In the genomic region with DNA sequence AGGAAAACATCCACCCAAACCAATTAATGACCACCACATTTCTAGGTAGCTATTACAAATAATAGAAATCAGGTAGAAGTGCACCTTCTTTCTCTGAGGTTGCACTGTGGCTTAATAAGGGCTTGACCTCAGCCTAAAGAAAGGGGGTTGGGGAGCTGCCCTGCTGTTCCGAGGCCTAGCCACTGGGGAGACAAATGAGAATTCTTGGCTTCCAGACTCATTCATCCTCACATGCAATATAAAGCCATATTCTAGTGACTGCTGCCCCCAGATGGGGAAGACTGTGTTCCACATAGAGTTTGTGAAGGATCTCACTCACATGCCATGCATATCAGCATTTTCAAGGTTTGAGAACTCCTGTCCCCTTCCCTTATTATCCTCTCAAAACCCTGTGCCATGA, we compare ENCODE assay signal across 12 cellular contexts. TPM values are rescaled to one million over a fixed set of nuclear protein-coding genes. Genes with fewer than 3 reads are reported as not detected.
DNase-seq lines count a peak whose midpoint lies in the region; ATAC-seq, FAIRE-seq and TF ChIP-seq lines count a peak whose summit lies in the region.
"Had no signal": no experiment of that assay in that cellular context is flagged by ENCODE, and none has a peak within 500 bp of the region (broad histone marks: within the 10 kb centered on the region; RNA-seq: fewer than 3 reads in every experiment).

No MANE protein-coding gene starts in this region.

- no peaks in the 10 kb centered on the region for H3K79me2 ChIP-seq in K562 (ENCODE audit: control insufficient read depth, insufficient read depth, low read length)

- H3K36me3 ChIP-seq in K562 (ENCODE audit: control insufficient read depth, insufficient read depth, low read length), result no peaks in the 10 kb centered on the region
- H3K36me3 ChIP-seq: SJCRH30 had no signal

- H3K9me3 ChIP-seq in K562 (replicated peaks; ENCODE audit: control insufficient read depth, insufficient read depth, low read depth, low read length), result no peaks in the 10 kb centered on the region
- H3K9me3 ChIP-seq: SJCRH30 had no signal

- TF ChIP-seq CTCF in K562 (IDR thresholded peaks at IDR 0.05 in 2 of 3, conservative IDR thresholded peaks at IDR 0.05 in 1 of 3; ENCODE audit: insufficient read depth in 2 of 3, low read depth in 1 of 3, low read length in 3 of 3), result peak; percentile 63 to 88 (median 83)

- intact Hi-C loops in K562 (cut with micrococcal nuclease), result loop anchor here (2.0 kb wide), 1 partner anchor 89 kb away; no protein-coding TSS in a partner anchor

- H3K27ac ChIP-seq in K562 (ENCODE audit: extremely low read depth, low read depth, low read length), result no peak overlapping the region
- H3K27ac ChIP-seq: HL-60, SJCRH30 had no signal

- in situ Hi-C loops in K562 (cut with MboI), result no loop called here

- peaks cover 31 to 39% of the 10 kb centered on the region in 2 experiments for H3K27me3 ChIP-seq in K562 (ENCODE audit: control insufficient read depth in 2 of 2, insufficient read depth in 2 of 2, low read length in 2 of 2)

- peaks cover 4% of the 10 kb centered on the region for H4K20me1 ChIP-seq in K562 (replicated peaks; ENCODE audit: control insufficient read depth, insufficient read depth, low read length)

- no peak overlapping the region for H3K4me3 ChIP-seq in K562
- H3K4me3 ChIP-seq: SJCRH30 had no signal

- TF ChIP-seq POLR2A in K562 (conservative IDR thresholded peaks at IDR 0.05), result no peak

- peak; percentile 86 for ATAC-seq in K562
- ATAC-seq in HG03469 (IDR thresholded peaks at IDR 0.05; ENCODE audit: unreplicated experiment), result no peak
- no peak for ATAC-seq in GM18519 (IDR thresholded peaks at IDR 0.05; ENCODE audit: low FRiP score, unreplicated experiment)
- no peak for ATAC-seq in HG02981 (IDR thresholded peaks at IDR 0.05; ENCODE audit: unreplicated experiment)
- ATAC-seq in GM18502 (IDR thresholded peaks at IDR 0.05; ENCODE audit: poor library complexity, unreplicated experiment), result no peak

- FAIRE-seq in K562 (lab: Jason Lieb, UNC), result no peak

- H2AFZ ChIP-seq in K562 (ENCODE audit: low read depth, low read length), result no peak overlapping the region

- no TSS peak for BruUV-seq in K562 (replicated peaks; lab: Mats Ljungman, UMichigan)

- H3K4me1 ChIP-seq in K562 (replicated peaks in 1 of 2; ENCODE audit: control insufficient read depth in 2 of 2, insufficient read depth in 2 of 2, low read length in 2 of 2), result no peaks in the 10 kb centered on the region; a peak in 1 of 5 replicates
- H3K4me1 ChIP-seq: SJCRH30 had no signal

- POLR2A ChIA-PET in K562 (lab: Yijun Ruan, JAX), result interaction anchor here (0.6 kb wide), 2 partner anchors 96 to 227 kb away, joined by 3 read pairs; no protein-coding TSS in a partner anchor

- no peaks in the 10 kb centered on the region for H3K9me1 ChIP-seq in K562 (ENCODE audit: control insufficient read depth, insufficient read depth, low read length)

- WGBS in K562 (ENCODE audit: insufficient coverage, low coverage, missing lambda C conversion rate), result 0% methylated on average over 1 of the region's 1 CpG

- no peak for TF ChIP-seq EP300 in K562 (IDR thresholded peaks at IDR 0.05; ENCODE audit: low read length)

- DNase-seq in AML-193 (lab: John Stamatoyannopoulos, UW), result peak; percentile 39 to 52
- peak; percentile 35 for DNase-seq in Daoy (ENCODE audit: low read depth)
- peak; percentile 6 for DNase-seq in NCI-H1694 treated with DMSO at 0.1 percent for 48 hours (lab: John Stamatoyannopoulos, UW)
- peak; percentile 36 to 50 (median 41) for DNase-seq in K562 (ENCODE audit: extremely low read depth in 1 of 4, low spot score in 3 of 4)
- DNase-seq: activated CD4-positive, alpha-beta T cell treated with anti-CD3 and anti-CD28 coated beads, Interleukin-2, amount 10 ng/mL, durations not matched to agents 7 days and 5 days; NCI-H2171; SJCRH30 had no signal

- TF ChIP-seq RAD21 in K562 (CRISPR knock-in tag; conservative IDR thresholded peaks at IDR 0.05 in 1 of 2, IDR thresholded peaks at IDR 0.05 in 1 of 2), result peak; percentile 58 to 87

- CTCF ChIA-PET in K562 (lab: Yijun Ruan, JAX; ENCODE audit: low intra/inter-chr PET ratio), result interaction anchor here (0.6 to 1.3 kb wide), 3 partner anchors 89 to 220 kb away, joined by 3 to 7 read pairs (median 5); no protein-coding TSS in a partner anchor

- no peak overlapping the region for H3K9ac ChIP-seq in K562 (ENCODE audit: insufficient read depth in 1 of 2, low read depth in 2 of 2, low read length in 2 of 2)

- no peak overlapping the region for H3K4me2 ChIP-seq in K562 (ENCODE audit: insufficient read depth, low read length)

TF ChIP-seq in K562, 482 proteins besides CTCF, POLR2A, EP300 and RAD21:
- TF ChIP-seq, protein P1, sequence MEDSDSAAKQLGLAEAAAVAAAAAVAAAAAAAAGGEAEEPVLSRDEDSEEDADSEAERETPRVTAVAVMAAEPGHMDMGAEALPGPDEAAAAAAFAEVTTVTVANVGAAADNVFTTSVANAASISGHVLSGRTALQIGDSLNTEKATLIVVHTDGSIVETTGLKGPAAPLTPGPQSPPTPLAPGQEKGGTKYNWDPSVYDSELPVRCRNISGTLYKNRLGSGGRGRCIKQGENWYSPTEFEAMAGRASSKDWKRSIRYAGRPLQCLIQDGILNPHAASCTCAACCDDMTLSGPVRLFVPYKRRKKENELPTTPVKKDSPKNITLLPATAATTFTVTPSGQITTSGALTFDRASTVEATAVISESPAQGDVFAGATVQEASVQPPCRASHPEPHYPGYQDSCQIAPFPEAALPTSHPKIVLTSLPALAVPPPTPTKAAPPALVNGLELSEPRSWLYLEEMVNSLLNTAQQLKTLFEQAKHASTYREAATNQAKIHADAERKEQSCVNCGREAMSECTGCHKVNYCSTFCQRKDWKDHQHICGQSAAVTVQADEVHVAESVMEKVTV (CRISPR knock-in tag; IDR thresholded peaks at IDR 0.05), result 0 out of 2 replicates have a peak, but pooled peaks have one; percentile 49
- TF ChIP-seq HDAC3 (IDR thresholded peaks at IDR 0.05; ENCODE audit: borderline replicate concordance, partially characterized antibody), result no peak
- no peak for TF ChIP-seq NR0B1 (IDR thresholded peaks at IDR 0.05; ENCODE audit: partially characterized antibody)
- peak; percentile 23; the same call in 1 of the 2 replicates for TF ChIP-seq STAG1 (CRISPR knock-in tag; IDR thresholded peaks at IDR 0.05; ENCODE audit: borderline replicate concordance)
- TF ChIP-seq SMC3 (conservative IDR thresholded peaks at IDR 0.05; ENCODE audit: insufficient read depth, low read depth, low read length), result peak; percentile 62

RNA-seq across cellular contexts. Expression of gene SAYSD1, which starts 22.9 kb away (rescaled TPM):
- 18.4 and 22.4 TPM in 2 replicates for total RNA-seq in Daoy (2014; rRNA removed; shearing (Covaris generic))
- total RNA-seq in K562 (2011; cell fraction: chromatin; rRNA removed; ENCODE audit: low replicate concordance), result 5.5 and 18.2 TPM in 2 replicates
- 7.2 and 8.4 TPM in 2 replicates for total RNA-seq in K562 (2011; cell fraction: nucleolus; rRNA removed)
- 12.2 and 15.6 TPM in 2 replicates for total RNA-seq in K562 (2011; cell fraction: nucleoplasm; rRNA removed)
- total RNA-seq in K562 (2014; rRNA removed) (11.1 and 11.6 TPM in 2 replicates), K562 (2014; rRNA removed; fragmentation: Illumina TruSeq; extraction: Trizol) (14.0 TPM in 2 replicates), K562 (2015; rRNA removed; fragmentation: Illumina TruSeq; extraction: Trizol) (13.8 and 15.2 TPM in 2 replicates), K562 (2021) (12.4 and 13.6 TPM in 2 replicates)
- polyA plus RNA-seq in K562 (2011; rRNA removed) (18.0 and 19.1 TPM in 2 replicates), K562 (2014; fragmentation: Illumina TruSeq; extraction: Trizol) (10.6 and 12.0 TPM in 2 replicates), K562 (2014; fragmentation: Nextera tagmentation; extraction: Ambion mirVana) (1 to 10 TPM; 3.5 to 4.2 TPM), K562 (2014; rRNA removed) (12.9 and 18.6 TPM in 2 replicates)
- 9.0 and 14.2 TPM in 2 replicates for polyA plus RNA-seq in K562 (2011; cell fraction: cytosol; rRNA removed)
- 9.1 and 14.8 TPM in 2 replicates for polyA plus RNA-seq in K562 (2011; cell fraction: nucleus; rRNA removed)
- polyA plus RNA-seq in K562 (2012), result 9.8 and 9.9 TPM in 2 replicates
- polyA minus RNA-seq in K562 (2011; rRNA and poly(A)+ RNA removed), result 17.6 and 18.7 TPM in 2 replicates
- polyA minus RNA-seq in K562 (2011; cell fraction: cytosol; rRNA and poly(A)+ RNA removed), result 5.2 and 8.8 TPM in 2 replicates
- polyA minus RNA-seq in K562 (2011; cell fraction: nucleus; rRNA and poly(A)+ RNA removed), result 9.7 and 20.2 TPM in 2 replicates

RNA-seq across cellular contexts. Expression of gene GLP1R, which starts 43.5 kb away (rescaled TPM):
- not detected in 2 replicates for total RNA-seq in Daoy (2014; rRNA removed; shearing (Covaris generic))
- not detected in 2 replicates for total RNA-seq in K562 (2011; cell fraction: chromatin; rRNA removed; ENCODE audit: low replicate concordance)
- not detected in 2 replicates for total RNA-seq in K562 (2011; cell fraction: nucleolus; rRNA removed)
- total RNA-seq in K562 (2011; cell fraction: nucleoplasm; rRNA removed), result not detected in 2 replicates
- total RNA-seq in K562 (2014; rRNA removed) (not detected in 2 replicates), K562 (2014; rRNA removed; fragmentation: Illumina TruSeq; extraction: Trizol) (not detected in 2 replicates), K562 (2015; rRNA removed; fragmentation: Illumina TruSeq; extraction: Trizol) (not detected in 2 replicates), K562 (2021) (not detected in 2 replicates)
- polyA plus RNA-seq in K562 (2011; rRNA removed) (not detected in 2 replicates), K562 (2014; fragmentation: Illumina TruSeq; extraction: Trizol) (not detected in 2 replicates), K562 (2014; fragmentation: Nextera tagmentation; extraction: Ambion mirVana) (not detected), K562 (2014; rRNA removed) (not detected in 2 replicates)
- not detected in 2 replicates for polyA plus RNA-seq in K562 (2011; cell fraction: cytosol; rRNA removed)
- polyA plus RNA-seq in K562 (2011; cell fraction: nucleus; rRNA removed), result not detected in 2 replicates
- polyA plus RNA-seq in K562 (2012), result not detected in 2 replicates
- polyA minus RNA-seq in K562 (2011; rRNA and poly(A)+ RNA removed), result not detected in 2 replicates
- not detected in 2 replicates for polyA minus RNA-seq in K562 (2011; cell fraction: cytosol; rRNA and poly(A)+ RNA removed)
- polyA minus RNA-seq in K562 (2011; cell fraction: nucleus; rRNA and poly(A)+ RNA removed), result not detected in 2 replicates
- total RNA-seq: activated CD4-positive, alpha-beta T cell treated with anti-CD3 and anti-CD28 coated beads, Interleukin-2, amount 10 ng/mL, durations not matched to agents 7 days and 5 days; SJCRH30 had no signal
